Comparison of ENCODE assay signal across 8 cellular contexts in the genomic region with DNA sequence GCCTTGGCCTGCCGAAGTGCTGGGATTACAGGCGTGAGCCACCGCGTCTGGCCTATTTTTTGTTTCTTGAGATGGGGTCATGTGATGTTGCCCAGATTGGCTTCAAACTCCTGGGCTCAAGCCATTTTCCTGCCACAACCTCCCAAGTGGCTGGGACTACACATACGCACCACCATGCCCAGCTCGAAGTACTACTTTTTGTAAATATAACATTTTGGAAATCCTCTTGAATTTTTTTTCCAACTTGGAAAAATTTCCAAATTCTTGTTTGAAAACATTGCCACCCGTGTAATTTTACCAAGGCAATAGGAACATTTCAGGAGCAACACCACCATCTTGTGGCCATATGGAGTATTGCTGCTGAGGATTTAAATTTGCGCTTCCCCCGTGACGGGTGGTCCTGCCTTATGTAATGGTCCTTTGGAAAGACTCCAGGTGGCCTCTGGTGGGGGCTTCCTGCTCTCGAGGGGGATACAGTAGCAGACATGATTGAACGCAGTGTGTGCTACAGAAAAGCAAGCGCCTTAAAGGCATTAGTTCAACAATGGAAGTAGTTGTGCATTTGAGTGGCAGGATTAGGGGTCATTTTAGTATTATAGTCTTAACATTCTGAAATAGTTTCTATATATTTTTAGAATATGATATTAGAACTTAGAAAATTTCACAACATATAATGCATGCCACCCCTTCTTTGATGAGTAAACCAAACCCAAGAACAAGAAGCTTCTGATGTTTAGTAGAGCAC. TPM values are rescaled to one million over a fixed set of nuclear protein-coding genes. Genes with fewer than 3 reads are reported as not detected.
A peak's percentile ranks its signal among the peaks of the same experiment; 100 is the strongest.
DNase-seq lines count a peak whose midpoint lies in the region; ATAC-seq and TF ChIP-seq lines count a peak whose summit lies in the region.

No MANE protein-coding gene starts in this region.

- peaks cover 5 to 7% of the 10 kb centered on the region in 2 donors for H3K4me1 Mint-ChIP-seq in natural killer cell

- H3K79me2 ChIP-seq in OCI-LY3 (ENCODE audit: low read length) = no peaks in the 10 kb centered on the region

- DNase-seq in AML-193 (lab: John Stamatoyannopoulos, UW) (peak; percentile 35 to 38), H4 (ENCODE audit: low spot score) (peak; percentile 45), activated T-cell treated with anti-CD3 and anti-CD28 coated beads for 48 hours (ENCODE audit: low read depth) (peak; percentile 36), natural killer cell (peak; percentile 51), testis (peak; percentile 78), HPDE6-E6E7 (ENCODE audit: extremely low spot score) (no peak)

- H3K4me1 ChIP-seq in OCI-LY3 (ENCODE audit: low read length) (no peaks in the 10 kb centered on the region), esophagus (ENCODE audit: control insufficient read depth in 2 of 2, insufficient read depth in 2 of 2, low read length in 1 of 2) (peaks cover 0 to 4% of the 10 kb centered on the region in 2 donors), testis (no peaks in the 10 kb centered on the region)

- no peak overlapping the region for H3K4me3 Mint-ChIP-seq in natural killer cell

- H3K4me3 ChIP-seq in OCI-LY3 (ENCODE audit: low read length) = no peak overlapping the region
- H3K4me3 ChIP-seq in esophagus (ENCODE audit: low read depth in 1 of 2, low read length in 2 of 2) = no peak overlapping the region
- H3K4me3 ChIP-seq in testis = no peak overlapping the region

- H3K27ac Mint-ChIP-seq in natural killer cell = peak overlapping the region; percentile 58 to 83

- no peak overlapping the region for H3K4me2 ChIP-seq in OCI-LY3 (ENCODE audit: low read length)

- peak; percentile 76 to 97 (median 78) for ATAC-seq in natural killer cell

- H3K27ac ChIP-seq in OCI-LY3 (ENCODE audit: low read length) (no peak overlapping the region), esophagus (ENCODE audit: low read depth in 2 of 2, low read length in 1 of 2) (peak overlapping the region; percentile 73 to 78), testis (peak overlapping the region; percentile 62 to 63)

- H2AFZ ChIP-seq in OCI-LY3 (ENCODE audit: low read depth, low read length) = no peak overlapping the region

- H3K9me3 ChIP-seq in OCI-LY3 (ENCODE audit: insufficient read depth, low read length) = no peaks in the 10 kb centered on the region
- no peaks in the 10 kb centered on the region for H3K9me3 ChIP-seq in esophagus (ENCODE audit: control insufficient read depth in 2 of 2, insufficient read depth in 1 of 2, low read depth in 1 of 2, low read length in 1 of 2)
- no peaks in the 10 kb centered on the region for H3K9me3 ChIP-seq in testis

- H3K27me3 ChIP-seq in OCI-LY3 (ENCODE audit: low read depth, low read length) (no peaks in the 10 kb centered on the region), esophagus (ENCODE audit: control insufficient read depth in 1 of 2, insufficient read depth in 2 of 2, low read length in 2 of 2) (no peaks in the 10 kb centered on the region), testis (no peaks in the 10 kb centered on the region)

- H3K27me3 Mint-ChIP-seq in natural killer cell (ENCODE audit: low read depth in 2 of 2) = no peaks in the 10 kb centered on the region

- no peak for TF ChIP-seq POLR2A in testis (IDR thresholded peaks at IDR 0.05)

- H3K9me3 Mint-ChIP-seq in natural killer cell = no peaks in the 10 kb centered on the region

- WGBS in esophagus, 2 donors = 9 to 10% methylated on average over 13 of the region's 13 CpGs
- WGBS in testis, 2 donors = 7 to 14% methylated on average over 10 to 13 of the region's 13 CpGs

- H3K36me3 ChIP-seq in OCI-LY3 (replicated peaks; ENCODE audit: low read depth, low read length) (peaks cover 3% of the 10 kb centered on the region), esophagus (ENCODE audit: control insufficient read depth in 2 of 2, insufficient read depth in 2 of 2, low read length in 1 of 2) (no peaks in the 10 kb centered on the region), testis (ENCODE audit: low read depth, missing control alignments) (no peaks in the 10 kb centered on the region)

- no peak overlapping the region for H3K9ac ChIP-seq in OCI-LY3 (ENCODE audit: low read length)

- intact Hi-C loops in natural killer cell (cut with micrococcal nuclease) (loop anchor here (1.0 to 2.0 kb wide), 3 partner anchors 15 to 80 kb away; no protein-coding TSS in a partner anchor), testis (cut with DNase I; ENCODE audit: low total_unique reads) (no loop called here)

- H4K20me1 ChIP-seq in OCI-LY3 (ENCODE audit: insufficient read depth, low read length) = no peaks in the 10 kb centered on the region

- TF ChIP-seq CTCF in OCI-LY3 (IDR thresholded peaks at IDR 0.05; ENCODE audit: low read depth, low read length) (peak; percentile 84), natural killer cell (IDR thresholded peaks at IDR 0.05) (peak; percentile 89), testis (IDR thresholded peaks at IDR 0.05) (peak; percentile 92 to 98 (median 96))

- H3K36me3 Mint-ChIP-seq in natural killer cell = no peaks in the 10 kb centered on the region

RNA-seq across cellular contexts. Expression of a gene that starts 8.0 kb away (rescaled TPM):
- 9.1 and 13.1 TPM in 2 replicates for total RNA-seq in H4 (2014; rRNA removed; shearing (Covaris generic))
- 10 to 100 TPM; 12.9 to 20.2 TPM for polyA plus RNA-seq in esophagus
- 100 to 1,000 TPM in 2 of 3 donors, 10 to 100 TPM in 1; 85.1 to 148 (median 130) TPM for total RNA-seq in natural killer cell
- total RNA-seq in testis = 10 to 100 TPM; 26.7 to 31.0 TPM
- polyA plus RNA-seq in testis (ENCODE audit: insufficient read depth, low read depth, low replicate concordance) = 12.5 TPM

RNA-seq across cellular contexts. Expression of a gene that starts 36.7 kb away (rescaled TPM):
- 57.3 and 77.7 TPM in 2 replicates for total RNA-seq in H4 (2014; rRNA removed; shearing (Covaris generic))
- polyA plus RNA-seq in esophagus = 10 to 100 TPM; 23.9 to 30.9 TPM
- 10 to 100 TPM; 12.0 to 12.7 (median 12.6) TPM for total RNA-seq in natural killer cell
- 10 to 100 TPM; 96.1 to 96.5 TPM for total RNA-seq in testis
- polyA plus RNA-seq in testis (ENCODE audit: insufficient read depth, low read depth, low replicate concordance) = 42.3 TPM

RNA-seq across cellular contexts. Expression of a gene that starts 44.4 kb away (rescaled TPM):
- 6.0 and 11.0 TPM in 2 replicates for total RNA-seq in H4 (2014; rRNA removed; shearing (Covaris generic))
- polyA plus RNA-seq in esophagus = 1 to 10 TPM; 1.6 to 1.8 TPM
- under 1 TPM in 1 of 3 donors, not detected in 2; 0.16 TPM for total RNA-seq in natural killer cell
- 1 to 10 TPM; 1.7 TPM for total RNA-seq in testis
- 0.86 TPM for polyA plus RNA-seq in testis (ENCODE audit: insufficient read depth, low read depth, low replicate concordance)

RNA-seq across cellular contexts. Expression of a gene that starts 49.5 kb away (rescaled TPM):
- 14.4 and 17.9 TPM in 2 replicates for total RNA-seq in H4 (2014; rRNA removed; shearing (Covaris generic))
- polyA plus RNA-seq in esophagus = 10 to 100 TPM in 1 of 2 donors, 1 to 10 TPM in 1; 9.6 to 18.8 TPM
- total RNA-seq in natural killer cell = 1 to 10 TPM; 2.9 to 4.4 (median 3.5) TPM
- total RNA-seq in testis = 1 to 10 TPM; 6.4 to 7.1 TPM
- 6.2 TPM for polyA plus RNA-seq in testis (ENCODE audit: insufficient read depth, low read depth, low replicate concordance)
